Comparison of ENCODE assay signal across 11 cellular contexts in the genomic region with DNA sequence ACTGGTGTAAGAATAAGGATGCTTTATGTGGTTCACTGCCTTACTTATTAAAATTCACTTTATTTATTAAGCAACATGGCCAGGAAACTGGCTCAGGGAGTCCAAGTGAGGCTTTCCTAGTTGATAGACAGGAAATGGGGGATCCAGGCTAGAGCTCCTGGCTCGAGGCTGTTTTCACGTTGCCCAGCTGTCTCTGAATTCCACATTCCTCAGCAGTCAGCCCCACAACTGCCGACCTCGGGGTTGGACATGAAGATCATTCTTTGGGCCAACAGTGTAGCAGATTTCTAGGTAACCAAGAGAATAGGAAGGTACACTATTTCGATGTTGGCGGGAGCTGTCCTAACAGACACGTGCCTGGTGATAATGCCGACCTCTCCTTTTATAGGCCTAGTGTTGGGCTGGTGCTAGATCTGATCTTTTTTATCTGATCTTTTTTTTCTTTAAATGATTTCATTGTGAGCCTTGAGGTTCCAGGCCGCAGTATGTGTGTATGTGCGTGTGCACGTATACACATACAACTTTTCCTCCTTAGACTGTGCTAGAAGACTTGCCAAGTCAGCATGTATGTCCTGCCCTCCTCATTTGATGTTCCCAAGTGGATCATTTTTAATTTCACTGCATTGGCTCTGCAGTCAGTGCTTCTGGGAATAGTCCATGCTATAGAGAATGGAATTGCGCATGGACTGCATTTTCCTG.
A peak's percentile ranks its signal among the peaks of the same experiment; 100 is the strongest.
DNase-seq lines count a peak whose midpoint lies in the region; ATAC-seq, FAIRE-seq and TF ChIP-seq lines count a peak whose summit lies in the region.
"Had no signal": no experiment of that assay in that cellular context is flagged by ENCODE, and none has a peak within 500 bp of the region (broad histone marks: within the 10 kb centered on the region; RNA-seq: fewer than 3 reads in every experiment).

No MANE protein-coding gene starts in this region.

- TF ChIP-seq CTCF in CD4-positive, alpha-beta T cell (IDR thresholded peaks at IDR 0.05), result no peak
- TF ChIP-seq CTCF in Panc1 (IDR thresholded peaks at IDR 0.05) (no peak), endothelial cell of umbilical vein (IDR thresholded peaks at IDR 0.05; ENCODE audit: extremely low read depth in 1 of 2, insufficient read depth in 1 of 2, low read depth in 1 of 2, low read length in 2 of 2) (no peak), nephron (IDR thresholded peaks at IDR 0.05; ENCODE audit: unreplicated experiment in 3 of 3) (no peak)

- no peak overlapping the region for H3K4me2 ChIP-seq in endothelial cell of umbilical vein (ENCODE audit: insufficient read depth, low read length)

- no peaks in the 10 kb centered on the region; the same call in 1 of the 2 replicates for H3K4me1 ChIP-seq in Panc1 (ENCODE audit: control insufficient read depth, insufficient read depth, low read length)
- peaks cover 21% of the 10 kb centered on the region for H3K4me1 ChIP-seq in endothelial cell of umbilical vein (ENCODE audit: control insufficient read depth, extremely low read depth, insufficient read depth, low read length)

- H3K27ac ChIP-seq in CD4-positive, alpha-beta T cell (ENCODE audit: low read depth, low read length), result no peak overlapping the region
- peak overlapping the region; percentile 35 for H3K27ac ChIP-seq in Panc1 (ENCODE audit: low read length)
- H3K27ac ChIP-seq in endothelial cell of umbilical vein (ENCODE audit: insufficient read depth, low read depth, low read length), result peak overlapping the region; percentile 83

- no peaks in the 10 kb centered on the region for H3K9me3 Mint-ChIP-seq in CD4-positive, alpha-beta T cell
- H3K9me3 Mint-ChIP-seq in nephron, result no peaks in the 10 kb centered on the region
- H3K9me3 Mint-ChIP-seq: memory B cell had no signal

- H3K27me3 Mint-ChIP-seq in CD4-positive, alpha-beta T cell, result no peaks in the 10 kb centered on the region
- no peaks in the 10 kb centered on the region for H3K27me3 Mint-ChIP-seq in nephron (ENCODE audit: low read depth)

- peak overlapping the region; percentile 82 for H3K4me3 Mint-ChIP-seq in CD4-positive, alpha-beta T cell
- no peak overlapping the region for H3K4me3 Mint-ChIP-seq in nephron

- CTCF ChIA-PET in CD4-positive, alpha-beta T cell (lab: Charles Lee), result no interaction called here
- CTCF ChIA-PET in Panc1 (lab: Charles Lee), result interaction anchor here (0.8 kb wide), 1 partner anchor 100 kb away, joined by 3 read pairs; no protein-coding TSS in a partner anchor
- CTCF ChIA-PET in endothelial cell of umbilical vein (lab: Charles Lee), result interaction anchor here (0.8 to 2.4 kb wide), 6 partner anchors 21 to 173 kb away, joined by 3 to 13 read pairs (median 5); no protein-coding TSS in a partner anchor

- peak overlapping the region; percentile 58 for H3K9ac ChIP-seq in endothelial cell of umbilical vein (replicated peaks; ENCODE audit: extremely low read depth, insufficient read depth, low read length)

- no peak for DNase-seq in CD4-positive, alpha-beta T cell
- DNase-seq in Panc1 (ENCODE audit: low read depth, low spot score) (no peak), endothelial cell of umbilical vein (ENCODE audit: low read depth, low spot score) (peak; percentile 62), NCI-H69 (lab: John Stamatoyannopoulos, UW) (no peak), NOMO-1 (lab: John Stamatoyannopoulos, UW; ENCODE audit: unreplicated experiment in 2 of 2) (no peak)
- DNase-seq: cortex of kidney, NCI-H2171 treated with DMSO at 0.1 percent for 48 hours had no signal

- in situ Hi-C loops in Panc1 (cut with HindIII; ENCODE audit: low pct_unique_long_range_greater_than_20kb, low sequenced_read_pairs), result no loop called here

- FAIRE-seq in endothelial cell of umbilical vein (lab: Jason Lieb, UNC), result no peak

- no peak for TF ChIP-seq POLR2A in endothelial cell of umbilical vein (IDR thresholded peaks at IDR 0.05; ENCODE audit: low read depth, low read length)

- no peaks in the 10 kb centered on the region for H3K27me3 ChIP-seq in CD4-positive, alpha-beta T cell (ENCODE audit: control insufficient read depth, insufficient read depth, low read length)
- H3K27me3 ChIP-seq in Panc1 (ENCODE audit: control insufficient read depth, insufficient read depth, low read length) (no peaks in the 10 kb centered on the region), endothelial cell of umbilical vein (ENCODE audit: control insufficient read depth in 2 of 2, insufficient read depth in 2 of 2, low read length in 2 of 2) (no peaks in the 10 kb centered on the region)

- no peaks in the 10 kb centered on the region for H3K36me3 Mint-ChIP-seq in CD4-positive, alpha-beta T cell (ENCODE audit: low read depth)
- H3K36me3 Mint-ChIP-seq in nephron (ENCODE audit: low read depth), result peaks cover 38% of the 10 kb centered on the region
- H3K36me3 Mint-ChIP-seq: memory B cell had no signal

- no peak for ATAC-seq in CD4-positive, alpha-beta T cell (ENCODE audit: poor library complexity)
- ATAC-seq in Panc1 (no peak), HG02763 (IDR thresholded peaks at IDR 0.05; ENCODE audit: unreplicated experiment) (no peak), HG03045 (IDR thresholded peaks at IDR 0.05; ENCODE audit: unreplicated experiment) (no peak)

- POLR2A ChIA-PET in CD4-positive, alpha-beta T cell (lab: Charles Lee), result no interaction called here
- POLR2A ChIA-PET in Panc1 (lab: Charles Lee), result no interaction called here
- POLR2A ChIA-PET in endothelial cell of umbilical vein (lab: Charles Lee), result no interaction called here

- H3K4me1 Mint-ChIP-seq in CD4-positive, alpha-beta T cell (ENCODE audit: low read depth), result peaks cover 17% of the 10 kb centered on the region
- peaks cover 43% of the 10 kb centered on the region for H3K4me1 Mint-ChIP-seq in nephron

- intact Hi-C loops in CD4-positive, alpha-beta T cell (cut with DNase I, micrococcal nuclease), result loop anchor here in 1 of 2 experiments (10.0 kb wide), 2 partner anchors 164 to 304 kb away; partner anchors contain the start of gene RBBP8
- intact Hi-C loops in Panc1 (cut with micrococcal nuclease; ENCODE audit: unreplicated experiment) (no loop called here), endothelial cell of umbilical vein (cut with micrococcal nuclease) (loop anchor here (1.0 to 10.0 kb wide), 3 partner anchors 22 to 204 kb away; no protein-coding TSS in a partner anchor)

- H3K4me3 ChIP-seq in Panc1 (ENCODE audit: low read depth in 2 of 2, low read length in 2 of 2), result no peak overlapping the region
- H3K4me3 ChIP-seq in endothelial cell of umbilical vein (replicated peaks in 1 of 3; ENCODE audit: insufficient read depth in 1 of 3, low read depth in 1 of 3, low read length in 3 of 3), result no peak overlapping the region

- H3K36me3 ChIP-seq in Panc1 (ENCODE audit: control insufficient read depth, insufficient read depth, low read length) (no peaks in the 10 kb centered on the region; the same call in 1 of the 2 replicates), endothelial cell of umbilical vein (ENCODE audit: control insufficient read depth in 2 of 2, extremely low read depth in 1 of 2, insufficient read depth in 2 of 2, low read length in 2 of 2) (peaks cover 9 to 29% of the 10 kb centered on the region in 2 experiments)

- H3K9me1 ChIP-seq in endothelial cell of umbilical vein (replicated peaks; ENCODE audit: control insufficient read depth, extremely low read depth, insufficient read depth, low read length), result no peaks in the 10 kb centered on the region

- peak overlapping the region; percentile 31 for H3K27ac Mint-ChIP-seq in CD4-positive, alpha-beta T cell
- peak overlapping the region; percentile 41 to 73 (median 69) for H3K27ac Mint-ChIP-seq in nephron
- H3K27ac Mint-ChIP-seq: memory B cell had no signal

- no peaks in the 10 kb centered on the region for H4K20me1 ChIP-seq in endothelial cell of umbilical vein (replicated peaks; ENCODE audit: control insufficient read depth, extremely low read depth, insufficient read depth, low read length)

- dilution Hi-C loops in endothelial cell of umbilical vein (cut with MboI; ENCODE audit: extremely low pct_ligation_motif_present, low sequenced_read_pairs), result no loop called here

- no peaks in the 10 kb centered on the region for H3K79me2 ChIP-seq in endothelial cell of umbilical vein (ENCODE audit: control insufficient read depth, insufficient read depth, low read length)

- H3K9me3 ChIP-seq in CD4-positive, alpha-beta T cell (ENCODE audit: control insufficient read depth, low read length), result no peaks in the 10 kb centered on the region
- H3K9me3 ChIP-seq in Panc1 (ENCODE audit: control insufficient read depth, insufficient read depth, low read depth, low read length) (no peaks in the 10 kb centered on the region), endothelial cell of umbilical vein (replicated peaks; ENCODE audit: control insufficient read depth, insufficient read depth, low read length) (no peaks in the 10 kb centered on the region)

- no peak overlapping the region for H2AFZ ChIP-seq in endothelial cell of umbilical vein (ENCODE audit: low read depth, low read length)

- BruUV-seq in Panc1 (replicated peaks; lab: Mats Ljungman, UMichigan), result no TSS peak
- no TSS peak for BruUV-seq in endothelial cell of umbilical vein (replicated peaks; lab: Mats Ljungman, UMichigan)

TF ChIP-seq in endothelial cell of umbilical vein, 7 proteins besides CTCF, POLR2A, EP300 and RAD21:
- TF ChIP-seq GATA2 (IDR thresholded peaks at IDR 0.05; ENCODE audit: insufficient read depth, insufficient read length, low read depth, low read length), result no peak
- TF ChIP-seq EZH2 (IDR thresholded peaks at IDR 0.05; ENCODE audit: borderline replicate concordance, low read depth, low read length, severe bottlenecking), result no peak
- TF ChIP-seq MAX (IDR thresholded peaks at IDR 0.05; ENCODE audit: insufficient read depth, insufficient read length), result no peak
- no peak for TF ChIP-seq FOS (IDR thresholded peaks at IDR 0.05; ENCODE audit: borderline replicate concordance, insufficient read depth, low read length)
- TF ChIP-seq MYC (IDR thresholded peaks at IDR 0.05; ENCODE audit: low read depth, low read length), result no peak
- TF ChIP-seq POLR2AphosphoS5 (IDR thresholded peaks at IDR 0.05; ENCODE audit: insufficient read depth, low read depth, low read length), result no peak
- TF ChIP-seq JUN (IDR thresholded peaks at IDR 0.05; ENCODE audit: borderline replicate concordance, insufficient read depth, insufficient read length, low read depth), result no peak
TF ChIP-seq in endothelial cell of umbilical vein: peak in this region for 0.
